ENCODE assay signal across 16 cellular contexts in genomic region chr22:27100323-27100722, GRCh38.
DNase-seq lines count a peak whose midpoint lies in the region; ATAC-seq, FAIRE-seq and TF ChIP-seq lines count a peak whose summit lies in the region.
"Had no signal": no experiment of that assay in that cellular context is flagged by ENCODE, and none has a peak within 500 bp of the region (broad histone marks: within the 10 kb centered on the region; RNA-seq: fewer than 3 reads in every experiment).

No MANE protein-coding gene starts in this region.

- no peaks in the 10 kb centered on the region for H3K4me1 ChIP-seq in pancreas
- H3K4me1 ChIP-seq in A673 (ENCODE audit: insufficient read depth, low read length, poor library complexity, severe bottlenecking), result no peaks in the 10 kb centered on the region
- H3K4me1 ChIP-seq: colonic mucosa had no signal

- H3K4me3 ChIP-seq in pancreas (no peak overlapping the region), A673 (ENCODE audit: low read depth, low read length, poor library complexity, severe bottlenecking) (no peak overlapping the region)
- H3K4me3 ChIP-seq: colonic mucosa, SJCRH30 had no signal

- no peaks in the 10 kb centered on the region for H3K9me3 ChIP-seq in pancreas
- H3K9me3 ChIP-seq in A673 (ENCODE audit: low read depth, low read length, poor library complexity, severe bottlenecking), result no peaks in the 10 kb centered on the region
- H3K9me3 ChIP-seq: colonic mucosa, SJCRH30, thoracic aorta had no signal

- H3K27me3 ChIP-seq in pancreas (no peaks in the 10 kb centered on the region), A673 (replicated peaks; ENCODE audit: insufficient read depth, low read depth, low read length, poor library complexity) (peaks cover 3% of the 10 kb centered on the region)
- H3K27me3 ChIP-seq: colonic mucosa, SJCRH30 had no signal

- POLR2A ChIA-PET in A673 (lab: Charles Lee; ENCODE audit: low non-redundant PET), result no interaction called here

- no peak for FAIRE-seq in pancreas (lab: Jason Lieb, UNC)

- peak; percentile 32 for DNase-seq in COLO668 (lab: John Stamatoyannopoulos, UW; ENCODE audit: unreplicated experiment)
- peak; percentile 32 for DNase-seq in NCI-H510A treated with DMSO at 0.1 percent for 48 hours (lab: John Stamatoyannopoulos, UW)
- DNase-seq in left cardiac atrium, result no peak
- DNase-seq in pancreas, result no peak
- DNase-seq in iPS-NIHi11 (ENCODE audit: low spot score), result no peak
- DNase-seq in HuH-7.5 (ENCODE audit: low spot score), result no peak
- no peak for DNase-seq in A673 (ENCODE audit: low spot score)
- DNase-seq: activated CD4-positive, alpha-beta T cell treated with anti-CD3 and anti-CD28 coated beads, Interleukin-2, amount 10 ng/mL, durations not matched to agents 24 days and 14 days; colonic mucosa; HFFc6; immature natural killer cell; NCI-H1436 had no signal

- WGBS in pancreas, 2 donors, result 24% methylated on average over 7 of the region's 7 CpGs

- CTCF ChIA-PET in A673 (lab: Charles Lee), result no interaction called here

- no peak for TF ChIP-seq CTCF in pancreas (IDR thresholded peaks at IDR 0.05)
- no peak for TF ChIP-seq CTCF in A673 (conservative IDR thresholded peaks at IDR 0.05; ENCODE audit: low read depth, low read length)

- H3K27ac ChIP-seq in pancreas, result no peak overlapping the region
- no peak overlapping the region for H3K27ac ChIP-seq in A673 (ENCODE audit: low read depth, low read length, poor library complexity, severe bottlenecking)
- H3K27ac ChIP-seq: colonic mucosa, SJCRH30, thoracic aorta had no signal

- H3K36me3 ChIP-seq in pancreas (no peaks in the 10 kb centered on the region), A673 (ENCODE audit: insufficient read depth, low read length, poor library complexity, severe bottlenecking) (no peaks in the 10 kb centered on the region)
- H3K36me3 ChIP-seq: colonic mucosa, SJCRH30, thoracic aorta had no signal

- intact Hi-C loops in left cardiac atrium (cut with DNase I), result no loop called here
- intact Hi-C loops in pancreas (cut with DNase I), result no loop called here
- intact Hi-C loops in A673 (cut with micrococcal nuclease; ENCODE audit: unreplicated experiment), result no loop called here

- no TSS peak for BruUV-seq in A673 (replicated peaks; lab: Mats Ljungman, UMichigan)

- ATAC-seq in left cardiac atrium, result peak; percentile 28 to 57
- ATAC-seq in pancreas, result peak in 3 of 4 donors; percentile 25 to 61 (median 49)
- ATAC-seq: activated T-helper 17 cell treated with anti-CD3 and anti-CD28 coated beads, Interleukin-2, amount 50 U/mL, for 72 hours; stimulated activated memory B cell treated with anti-CD40 and anti-IgM and Interleukin-4, amounts not matched to agents 10 μg/mL and 1 μg/mL and 100 μg/mL, for 72 hours had no signal

Comparison
In these comparisons a context has a peak if more than half of its experiments do, and no peak if none do; other contexts are left out.
1. DNase-seq: peak in COLO668 (single experiment) and NCI-H510A treated with DMSO at 0.1 percent for 48 hours (single experiment); none in left cardiac atrium (single experiment), pancreas (0 of 6), iPS-NIHi11 (single experiment), HuH-7.5 (single experiment) and A673 (single experiment).